ENCODE assay signal across 8 cellular contexts in genomic region chr3:133894334-133895207, GRCh38. TPM values are rescaled to one million over a fixed set of nuclear protein-coding genes. Genes with fewer than 3 reads are reported as not detected.
DNase-seq lines count a peak whose midpoint lies in the region; ATAC-seq and TF ChIP-seq lines count a peak whose summit lies in the region.

No MANE protein-coding gene starts in this region.

- H3K27ac Mint-ChIP-seq in neural crest cell (ENCODE audit: unreplicated experiment): no peak overlapping the region

- peaks cover 39% of the 10 kb centered on the region for H3K27me3 ChIP-seq in BLaER1
- H3K27me3 ChIP-seq in esophagus (ENCODE audit: control insufficient read depth in 1 of 2, insufficient read depth in 2 of 2, low read length in 2 of 2): no peaks in the 10 kb centered on the region

- no peaks in the 10 kb centered on the region for H3K9me3 Mint-ChIP-seq in neural crest cell

- H3K9ac ChIP-seq in BLaER1: no peak overlapping the region

- peaks cover 4% of the 10 kb centered on the region for H3K4me1 Mint-ChIP-seq in neural crest cell

- H3K4me1 ChIP-seq in BLaER1 (0 out of 2 replicates have a peak, but pooled peaks cover 5% of the 10 kb centered on the region), esophagus (ENCODE audit: control insufficient read depth in 2 of 2, insufficient read depth in 2 of 2, low read length in 1 of 2) (peaks cover 4 to 6% of the 10 kb centered on the region in 2 donors)

- H3K4me3 ChIP-seq in BLaER1 (no peak overlapping the region), esophagus (ENCODE audit: low read depth in 1 of 2, low read length in 2 of 2) (peak overlapping the region; percentile 25 to 68)

- H3K27ac ChIP-seq in BLaER1: no peak overlapping the region
- no peak overlapping the region for H3K27ac ChIP-seq in esophagus (ENCODE audit: low read depth in 2 of 2, low read length in 1 of 2)

- peak overlapping the region; percentile 78 for H3K4me3 Mint-ChIP-seq in neural crest cell

- H3K9me3 ChIP-seq in BLaER1: no peaks in the 10 kb centered on the region
- no peaks in the 10 kb centered on the region for H3K9me3 ChIP-seq in esophagus (ENCODE audit: control insufficient read depth in 2 of 2, insufficient read depth in 1 of 2, low read depth in 1 of 2, low read length in 1 of 2)

- no peak for ATAC-seq in GM18873 (IDR thresholded peaks at IDR 0.05; ENCODE audit: low FRiP score, unreplicated experiment)

- WGBS in esophagus, 2 donors: 14 to 15% methylated on average over 51 to 52 of the region's 52 CpGs

- TF ChIP-seq CTCF in neural crest cell (conservative IDR thresholded peaks at IDR 0.05): no peak

- H4K20me1 ChIP-seq in BLaER1: no peaks in the 10 kb centered on the region

- H3K4me2 ChIP-seq in BLaER1: peak overlapping the region; percentile 92

- peaks cover 58% of the 10 kb centered on the region for H3K27me3 Mint-ChIP-seq in neural crest cell (ENCODE audit: low read depth)

- H3K36me3 Mint-ChIP-seq in neural crest cell (ENCODE audit: low read depth): no peaks in the 10 kb centered on the region

- peak; percentile 2 for DNase-seq in NCI-H2171 (lab: John Stamatoyannopoulos, UW)
- DNase-seq in neural crest cell (ENCODE audit: low read depth, low spot score): no peak
- DNase-seq in pons (ENCODE audit: low spot score): no peak
- DNase-seq in DMS114 treated with DMSO at 0.1 percent for 48 hours (lab: John Stamatoyannopoulos, UW; ENCODE audit: unreplicated experiment): no peak
- no peak for DNase-seq in hippocampal formation (lab: John Stamatoyannopoulos, UW)

- H3K36me3 ChIP-seq in BLaER1 (no peaks in the 10 kb centered on the region), esophagus (ENCODE audit: control insufficient read depth in 2 of 2, insufficient read depth in 2 of 2, low read length in 1 of 2) (no peaks in the 10 kb centered on the region)

RNA-seq across cellular contexts. Expression of gene RAB6B, which starts 1.1 kb away (rescaled TPM):
- polyA plus RNA-seq in esophagus: 1 to 10 TPM in 1 of 2 donors, under 1 TPM in 1; 0.57 to 1.3 TPM
- 15.5 and 18.1 TPM in 2 replicates for total RNA-seq in neural crest cell
